In the genomic region with DNA sequence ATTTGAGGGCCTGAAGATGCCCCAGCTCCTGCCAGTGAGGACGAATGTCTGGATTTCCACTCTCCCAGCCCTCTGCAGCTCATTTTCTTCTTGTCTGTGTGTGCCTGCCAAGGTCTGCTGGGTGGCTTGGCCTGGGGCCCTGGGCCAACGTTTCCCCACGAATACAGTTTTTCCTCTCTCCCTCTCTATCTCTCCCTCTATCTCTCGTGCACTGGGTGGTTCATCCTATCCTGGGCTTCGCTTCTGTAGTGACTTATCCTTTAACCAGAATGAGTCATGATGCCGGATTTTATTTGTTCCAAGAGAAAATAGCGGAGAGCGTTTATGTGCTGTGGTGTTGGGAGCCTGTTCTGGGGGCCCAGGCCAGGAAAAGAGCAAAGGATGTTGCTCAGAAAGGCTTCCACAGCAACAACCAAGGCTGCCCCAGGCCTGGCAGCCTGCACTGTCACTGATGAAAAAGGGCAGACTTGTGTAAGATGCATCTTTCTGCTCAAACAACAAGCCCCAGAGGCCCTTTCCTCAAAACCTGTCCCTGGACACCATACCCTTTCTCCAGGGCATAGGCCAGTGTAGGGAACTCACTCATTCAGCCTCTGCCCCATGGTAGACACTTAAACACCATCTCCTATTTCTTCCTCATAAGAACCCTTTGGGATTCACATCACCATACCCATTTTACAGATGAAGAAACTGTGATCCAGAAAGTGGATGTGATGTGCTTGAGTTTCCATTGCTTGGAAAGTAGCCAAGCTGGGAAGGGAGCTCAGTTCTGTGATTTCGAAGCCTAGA, we compare ENCODE assay signal across 12 cellular contexts. TPM values are rescaled to one million over a fixed set of nuclear protein-coding genes. Genes with fewer than 3 reads are reported as not detected.
DNase-seq lines count a peak whose midpoint lies in the region; ATAC-seq, FAIRE-seq and TF ChIP-seq lines count a peak whose summit lies in the region.
"Had no signal": no experiment of that assay in that cellular context is flagged by ENCODE, and none has a peak within 500 bp of the region (broad histone marks: within the 10 kb centered on the region; RNA-seq: fewer than 3 reads in every experiment).

No MANE protein-coding gene starts in this region.

- H3K27me3 ChIP-seq in keratinocyte (ENCODE audit: control insufficient read depth, extremely low read depth, insufficient read depth, low read length) (peaks cover 29% of the 10 kb centered on the region), upper lobe of right lung (no peaks in the 10 kb centered on the region)

- H2AFZ ChIP-seq in keratinocyte (ENCODE audit: control insufficient read depth, low read length) = no peak overlapping the region

- H3K36me3 ChIP-seq in keratinocyte (ENCODE audit: control insufficient read depth in 2 of 2, extremely low read depth in 1 of 2, insufficient read depth in 2 of 2, low read length in 2 of 2) (no peaks in the 10 kb centered on the region), upper lobe of right lung (no peaks in the 10 kb centered on the region)

- TF ChIP-seq CTCF in MCF 10A (IDR thresholded peaks at IDR 0.05; ENCODE audit: unreplicated experiment) = no peak
- TF ChIP-seq CTCF in keratinocyte (optimal IDR thresholded peaks at IDR 0.05 in 1 of 3, IDR thresholded peaks at IDR 0.05 in 1 of 3, conservative IDR thresholded peaks at IDR 0.05 in 1 of 3; ENCODE audit: extremely low read depth in 1 of 3, insufficient read depth in 2 of 3, low read length in 3 of 3) = no peak
- TF ChIP-seq CTCF in upper lobe of right lung (IDR thresholded peaks at IDR 0.05) = no peak

- no peak overlapping the region for H3K4me2 ChIP-seq in keratinocyte (ENCODE audit: control insufficient read depth, extremely low read depth, insufficient read depth, low read depth, low read length)

- CTCF ChIA-PET in activated CD4-positive, alpha-beta T cell treated with anti-CD3 and anti-CD28 coated beads for 36 hours (lab: Charles Lee) = interaction anchor here (0.7 to 5.0 kb wide), 4 partner anchors 17 to 500 kb away, joined by 3 to 44 read pairs (median 3); no protein-coding TSS in a partner anchor
- CTCF ChIA-PET in MCF 10A (lab: Yijun Ruan, JAX) = interaction anchor here (0.6 to 1.7 kb wide), 7 partner anchors 10 to 166 kb away, joined by 3 to 7 read pairs (median 3); no protein-coding TSS in a partner anchor

- H3K36me3 Mint-ChIP-seq in activated CD4-positive, alpha-beta T cell treated with anti-CD3 and anti-CD28 coated beads for 36 hours (ENCODE audit: low read depth) = no peaks in the 10 kb centered on the region
- H3K36me3 Mint-ChIP-seq in MCF 10A (ENCODE audit: insufficient read depth, unreplicated experiment) = no peaks in the 10 kb centered on the region

- intact Hi-C loops in activated CD4-positive, alpha-beta T cell treated with anti-CD3 and anti-CD28 coated beads for 36 hours (cut with DNase I, micrococcal nuclease) = no loop called here
- intact Hi-C loops in MCF 10A (cut with micrococcal nuclease) (no loop called here), upper lobe of right lung (cut with DNase I) (loop anchor here (5.0 kb wide), 1 partner anchor 77 kb away; no protein-coding TSS in a partner anchor)

- H3K9me3 Mint-ChIP-seq in activated CD4-positive, alpha-beta T cell treated with anti-CD3 and anti-CD28 coated beads for 36 hours (ENCODE audit: low read depth) = peaks cover 3% of the 10 kb centered on the region
- H3K9me3 Mint-ChIP-seq in MCF 10A (ENCODE audit: unreplicated experiment) = peaks cover 7% of the 10 kb centered on the region

- no peak overlapping the region for H3K9ac ChIP-seq in keratinocyte (ENCODE audit: control insufficient read depth, extremely low read depth, insufficient read depth, low read length)

- POLR2A ChIA-PET in activated CD4-positive, alpha-beta T cell treated with anti-CD3 and anti-CD28 coated beads for 36 hours (lab: Charles Lee) = no interaction called here
- POLR2A ChIA-PET in MCF 10A (lab: Yijun Ruan, JAX) = no interaction called here

- no peak for ATAC-seq in activated CD4-positive, alpha-beta T cell treated with anti-CD3 and anti-CD28 coated beads for 36 hours
- ATAC-seq in upper lobe of right lung = no peak

- H3K4me1 ChIP-seq in keratinocyte (ENCODE audit: control insufficient read depth, extremely low read depth, insufficient read depth, low read length) (peaks cover 9% of the 10 kb centered on the region), upper lobe of right lung (no peaks in the 10 kb centered on the region)

- H3K4me1 Mint-ChIP-seq in activated CD4-positive, alpha-beta T cell treated with anti-CD3 and anti-CD28 coated beads for 36 hours = peaks cover 6% of the 10 kb centered on the region
- peaks cover 11% of the 10 kb centered on the region for H3K4me1 Mint-ChIP-seq in MCF 10A (ENCODE audit: insufficient read depth, unreplicated experiment)

- H3K9me3 ChIP-seq in keratinocyte (ENCODE audit: control insufficient read depth, low read depth, low read length) = no peaks in the 10 kb centered on the region
- H3K9me3 ChIP-seq in upper lobe of right lung = no peaks in the 10 kb centered on the region

- no peaks in the 10 kb centered on the region for H3K79me2 ChIP-seq in keratinocyte (ENCODE audit: control insufficient read depth, insufficient read depth, low read length)

- H3K27ac ChIP-seq in keratinocyte (ENCODE audit: control insufficient read depth, insufficient read depth, low read length) (no peak overlapping the region), upper lobe of right lung (no peak overlapping the region)

- BruUV-seq in MCF 10A (replicated peaks; lab: Mats Ljungman, UMichigan) = no TSS peak

- H3K4me3 Mint-ChIP-seq in activated CD4-positive, alpha-beta T cell treated with anti-CD3 and anti-CD28 coated beads for 36 hours = no peak overlapping the region
- H3K4me3 Mint-ChIP-seq in MCF 10A (ENCODE audit: unreplicated experiment) = no peak overlapping the region
- H3K4me3 Mint-ChIP-seq: activated CD4-positive, alpha-beta T cell treated with anti-CD3 and anti-CD28 coated beads, Interleukin-2, amount 10 ng/mL, durations not matched to agents 7 days and 5 days had no signal

- dilution Hi-C loops in keratinocyte (cut with MboI; ENCODE audit: extremely low pct_ligation_motif_present, low sequenced_read_pairs) = no loop called here

- H3K9me1 ChIP-seq in keratinocyte (ENCODE audit: control insufficient read depth, extremely low read depth, insufficient read depth, low read length) = no peaks in the 10 kb centered on the region

- H3K4me3 ChIP-seq in keratinocyte (ENCODE audit: control insufficient read depth in 2 of 3, extremely low read depth in 1 of 3, insufficient read depth in 2 of 3, low read depth in 1 of 3, low read length in 3 of 3) (no peak overlapping the region), upper lobe of right lung (no peak overlapping the region)

- no peak overlapping the region for H3K27ac Mint-ChIP-seq in activated CD4-positive, alpha-beta T cell treated with anti-CD3 and anti-CD28 coated beads for 36 hours
- H3K27ac Mint-ChIP-seq in MCF 10A (ENCODE audit: low read depth, unreplicated experiment) = peak overlapping the region; percentile 0
- H3K27ac Mint-ChIP-seq: activated CD4-positive, alpha-beta T cell treated with anti-CD3 and anti-CD28 coated beads, Interleukin-2, amount 10 ng/mL, durations not matched to agents 7 days and 5 days had no signal

- no peaks in the 10 kb centered on the region for H4K20me1 ChIP-seq in keratinocyte (ENCODE audit: control insufficient read depth, extremely low read depth, insufficient read depth, low read length)

- peak; percentile 49 for FAIRE-seq in keratinocyte (lab: Jason Lieb, UNC)
- FAIRE-seq: A204.1, GM18507 had no signal

- no peaks in the 10 kb centered on the region for H3K27me3 Mint-ChIP-seq in activated CD4-positive, alpha-beta T cell treated with anti-CD3 and anti-CD28 coated beads for 36 hours
- H3K27me3 Mint-ChIP-seq in MCF 10A (ENCODE audit: insufficient read depth, unreplicated experiment) = no peaks in the 10 kb centered on the region
- H3K27me3 Mint-ChIP-seq: activated CD4-positive, alpha-beta T cell treated with anti-CD3 and anti-CD28 coated beads, Interleukin-2, amount 10 ng/mL, durations not matched to agents 7 days and 5 days had no signal

- peak; percentile 1 for DNase-seq in activated CD4-positive, alpha-beta T cell treated with anti-CD3 and anti-CD28 coated beads for 36 hours
- no peak for DNase-seq in activated CD4-positive, alpha-beta T cell treated with anti-CD3 and anti-CD28 coated beads, Interleukin-2, amount 50 U/mL, for 48 hours
- peak; percentile 76 for DNase-seq in MCF 10A (ENCODE audit: unreplicated experiment)
- DNase-seq in keratinocyte (ENCODE audit: low read depth, low spot score) = peak; percentile 19
- peak; percentile 36 for DNase-seq in upper lobe of right lung
- no peak for DNase-seq in SHP77 (lab: John Stamatoyannopoulos, UW)
- no peak for DNase-seq in effector CD8-positive, alpha-beta T cell (lab: John Stamatoyannopoulos, UW)
- no peak for DNase-seq in NCI-H82 treated with DMSO at 0.1 percent for 48 hours (lab: John Stamatoyannopoulos, UW; ENCODE audit: unreplicated experiment)
- DNase-seq: activated CD4-positive, alpha-beta T cell treated with anti-CD3 and anti-CD28 coated beads, Interleukin-2, amount 10 ng/mL, durations not matched to agents 7 days and 5 days; NCI-H524 had no signal

RNA-seq across cellular contexts. Expression of gene ITGA11, which starts 47.3 kb away (rescaled TPM):
- total RNA-seq in activated CD4-positive, alpha-beta T cell treated with anti-CD3 and anti-CD28 coated beads for 36 hours = 1 to 10 TPM; 2.9 to 3.2 TPM
- total RNA-seq in MCF 10A (2022) (0.19 TPM in 1 of 2 replicates, not detected in the other), upper lobe of right lung (7.1 TPM)
- not detected in 3 replicates for polyA plus RNA-seq in keratinocyte
- polyA plus RNA-seq in keratinocyte (2011; ENCODE audit: low read depth) = not detected
- not detected in 2 replicates for polyA plus RNA-seq in keratinocyte (2011; cell fraction: cytosol; rRNA removed)
- not detected in 2 replicates for polyA plus RNA-seq in keratinocyte (2011; cell fraction: nucleus; rRNA removed)
- 0.07 and 0.09 TPM in 2 replicates for polyA plus RNA-seq in keratinocyte (2012; ENCODE audit: low replicate concordance)
- polyA minus RNA-seq in keratinocyte = not detected in 3 replicates
- polyA minus RNA-seq in keratinocyte (2011; cell fraction: cytosol; rRNA and poly(A)+ RNA removed) = not detected
- polyA minus RNA-seq in keratinocyte (2011; cell fraction: nucleus; rRNA and poly(A)+ RNA removed) = not detected in 2 replicates

Comparison
In these comparisons a context has a peak if more than half of its experiments do, and no peak if none do; other contexts are left out.
1. DNase-seq: peak in activated CD4-positive, alpha-beta T cell treated with anti-CD3 and anti-CD28 coated beads for 36 hours (single experiment), MCF 10A (single experiment), keratinocyte (single experiment) and upper lobe of right lung (single experiment); none in activated CD4-positive, alpha-beta T cell treated with anti-CD3 and anti-CD28 coated beads, Interleukin-2, amount 50 U/mL, for 48 hours (0 of 2), SHP77 (0 of 2), effector CD8-positive, alpha-beta T cell (single experiment) and NCI-H82 treated with DMSO at 0.1 percent for 48 hours (single experiment).